ENCODE assay signal across 15 cellular contexts in genomic region chr20:13349240-13349604, GRCh38.
"Had no signal": no experiment of that assay in that cellular context is flagged by ENCODE, and none has a peak within 500 bp of the region (broad histone marks: within the 10 kb centered on the region; RNA-seq: fewer than 3 reads in every experiment).

No MANE protein-coding gene starts in this region.

- H3K4me3 ChIP-seq: cardiac muscle cell, colonic mucosa, transverse colon had no signal

- H3K9me3 ChIP-seq: ascending aorta, colonic mucosa, transverse colon had no signal

- H3K27ac Mint-ChIP-seq: activated CD8-positive, alpha-beta T cell treated with anti-CD3 and anti-CD28 coated beads, Interleukin-2, amount 10 ng/mL, durations not matched to agents 7 days and 5 days; nephron progenitor cell; T-helper 17 cell; WTC11 had no signal

- H3K4me3 Mint-ChIP-seq: activated CD8-positive, alpha-beta T cell treated with anti-CD3 and anti-CD28 coated beads, Interleukin-2, amount 10 ng/mL, durations not matched to agents 7 days and 5 days; nephron progenitor cell; T-helper 17 cell; WTC11 had no signal

- H3K4me1 Mint-ChIP-seq: T-helper 17 cell had no signal

- DNase-seq: activated CD4-positive, alpha-beta T cell treated with anti-CD3 and anti-CD28 coated beads for 48 hours; activated CD8-positive, alpha-beta memory T cell treated with anti-CD3 and anti-CD28 coated beads, Interleukin-2, amount 50 U/mL, for 48 hours; activated CD8-positive, alpha-beta T cell treated with anti-CD3 and anti-CD28 coated beads, Interleukin-2, amount 10 ng/mL, durations not matched to agents 7 days and 5 days; activated naive CD4-positive, alpha-beta T cell; colonic mucosa; effector CD4-positive, alpha-beta T cell; left cardiac atrium; nephron progenitor cell; stimulated activated CD4-positive, alpha-beta T cell treated with anti-CD3 and anti-CD28 coated beads, Interleukin-15, amount 100 ng/mL, for 24 hours; stimulated activated CD4-positive, alpha-beta T cell treated with anti-CD3 and anti-CD28 coated beads, Interleukin-4, amount 100 ng/mL, for 4 hours; T-helper 17 cell; transverse colon had no signal

- H3K27me3 Mint-ChIP-seq: T-helper 17 cell had no signal

- H3K36me3 ChIP-seq: ascending aorta, cardiac muscle cell, colonic mucosa, transverse colon had no signal

- H3K9me3 Mint-ChIP-seq: nephron progenitor cell, WTC11 had no signal

- H3K4me1 ChIP-seq: colonic mucosa, transverse colon had no signal

- H3K27ac ChIP-seq: cardiac muscle cell, colonic mucosa, transverse colon had no signal

- H3K36me3 Mint-ChIP-seq: WTC11 had no signal

- H3K27me3 ChIP-seq: ascending aorta, cardiac muscle cell, colonic mucosa, transverse colon had no signal
